36 cellular contexts compared by ENCODE assay signal in genomic region chr4:160371446-160371845, GRCh38.
"Had no signal": no experiment of that assay in that cellular context is flagged by ENCODE, and none has a peak within 500 bp of the region (broad histone marks: within the 10 kb centered on the region; RNA-seq: fewer than 3 reads in every experiment).

No MANE protein-coding gene starts in this region.

- H3K4me1 ChIP-seq: adrenal gland, body of pancreas, breast epithelium had no signal

- H3K27me3 ChIP-seq: adrenal gland, body of pancreas, brain microvascular endothelial cell, breast epithelium had no signal

- DNase-seq: activated B cell treated with CpG ODN at 0.5 μM for 24 hours; activated CD4-positive, alpha-beta memory T cell treated with anti-CD3 and anti-CD28 coated beads for 36 hours; activated CD4-positive, alpha-beta T cell treated with anti-CD3 and anti-CD28 coated beads for 4 hours; activated CD4-positive, alpha-beta T cell treated with anti-CD3 and anti-CD28 coated beads, Interleukin-2, amount 10 ng/mL, durations not matched to agents 24 days and 14 days; activated CD4-positive, alpha-beta T cell treated with anti-CD3 and anti-CD28 coated beads, Interleukin-2, amount 50 U/mL, for 1 hour; activated CD4-positive, alpha-beta T cell treated with anti-CD3 and anti-CD28 coated beads, Interleukin-2, amount 50 U/mL, for 4 hours; activated CD4-positive, CD25-positive, alpha-beta regulatory T cell treated with anti-CD3 and anti-CD28 coated beads, Interleukin-2, amount 50 U/mL, for 72 hours; activated CD8-positive, alpha-beta memory T cell treated with anti-CD3 and anti-CD28 coated beads, Interleukin-2, amount 50 U/mL, for 4 hours; activated CD8-positive, alpha-beta T cell treated with anti-CD3 and anti-CD28 coated beads for 36 hours; activated effector memory CD4-positive, alpha-beta T cell treated with anti-CD3 and anti-CD28 coated beads, Interleukin-2, amount 50 U/mL, for 16 hours; activated gamma-delta T cell treated with Interleukin-2 at 50 U/mL for 16 hours; activated naive CD4-positive, alpha-beta T cell; activated naive CD4-positive, alpha-beta T cell treated with anti-CD3 and anti-CD28 coated beads for 36 hours; activated naive CD4-positive, alpha-beta T cell treated with anti-CD3 and anti-CD28 coated beads, Interleukin-2, amount 50 U/mL, for 16 hours; activated naive CD8-positive, alpha-beta T cell treated with anti-CD3 and anti-CD28 coated beads for 36 hours; activated T-cell treated with anti-CD3 and anti-CD28 coated beads for 4 hours; activated T-cell treated with anti-CD3 and anti-CD28 coated beads, Interleukin-2, amount 50 U/mL, for 1 hour; activated T-cell treated with anti-CD3 and anti-CD28 coated beads, Interleukin-2, amount 50 U/mL, for 4 hours; activated T-cell treated with anti-CD3 and anti-CD28 coated beads, Interleukin-2, amount 50 U/mL, for 72 hours; adrenal gland; amniotic stem cell; aorta; body of pancreas; brain microvascular endothelial cell; central memory CD4-positive, alpha-beta T cell; SW 1271; T-helper 1 cell; T-helper 2 cell; T-helper 9 cell had no signal

- H3K9me3 Mint-ChIP-seq: activated CD8-positive, alpha-beta T cell treated with anti-CD3 and anti-CD28 coated beads for 36 hours; activated naive CD8-positive, alpha-beta T cell treated with anti-CD3 and anti-CD28 coated beads for 36 hours; activated T-helper 1 cell treated with anti-CD3 and anti-CD28 coated beads, Interleukin-12 subunit alpha, Interleukin-12 subunit beta, Interleukin-2, Interleukin-4 antibody, amounts not matched to agents 30 ng/mL and 10 ng/mL and 1 ng/mL, durations not matched to agents 14 hours and 24 hours and 36 hours had no signal

- H3K4me3 ChIP-seq: adrenal gland, body of pancreas, breast epithelium had no signal

- H3K27ac ChIP-seq: adrenal gland, body of pancreas, brain microvascular endothelial cell, breast epithelium, VCaP had no signal

- ATAC-seq: activated CD8-positive, alpha-beta T cell treated with anti-CD3 and anti-CD28 coated beads for 36 hours; activated naive CD4-positive, alpha-beta T cell treated with anti-CD3 and anti-CD28 coated beads, Interleukin-2, amount 50 U/mL, for 72 hours; activated T-cell treated with anti-CD3 and anti-CD28 coated beads, Interleukin-2, amount 50 U/mL, for 4 hours; activated T-cell treated with anti-CD3 and anti-CD28 coated beads, Interleukin-2, amount 50 U/mL, for 72 hours; activated T-helper 17 cell treated with anti-CD3 and anti-CD28 coated beads, Interleukin-2, amount 50 U/mL, for 72 hours; body of pancreas had no signal

- H3K27ac Mint-ChIP-seq: activated B cell treated with CpG ODN at 0.5 μM for 24 hours; activated CD4-positive, alpha-beta memory T cell treated with anti-CD3 and anti-CD28 coated beads for 36 hours; activated CD4-positive, alpha-beta T cell treated with anti-CD3 and anti-CD28 coated beads, Interleukin-2, amount 10 ng/mL, durations not matched to agents 24 days and 14 days; activated CD8-positive, alpha-beta T cell treated with anti-CD3 and anti-CD28 coated beads for 36 hours; activated naive CD4-positive, alpha-beta T cell treated with anti-CD3 and anti-CD28 coated beads for 36 hours; activated naive CD4-positive, alpha-beta T cell treated with anti-CD3 and anti-CD28 coated beads, Interleukin-2, amount 50 U/mL, for 72 hours; activated naive CD8-positive, alpha-beta T cell treated with anti-CD3 and anti-CD28 coated beads for 36 hours; activated T-cell treated with anti-CD3 and anti-CD28 coated beads, Interleukin-2, amount 50 U/mL, for 72 hours; activated T-helper 1 cell treated with anti-CD3 and anti-CD28 coated beads, Interleukin-12 subunit alpha, Interleukin-12 subunit beta, Interleukin-2, Interleukin-4 antibody, amounts not matched to agents 30 ng/mL and 10 ng/mL and 1 ng/mL, durations not matched to agents 14 hours and 24 hours and 36 hours; activated T-helper 17 cell treated with anti-CD3 and anti-CD28 coated beads, Interleukin-2, amount 50 U/mL, for 72 hours; T-helper 1 cell treated with Interleukin-12 subunit alpha and Interleukin-12 subunit beta and Interleukin-4 antibody, amounts not matched to agents 30 μg/mL and 1 μg/mL, for 36 hours; T-helper 2 cell treated with Interferon-gamma antibody and Interleukin-4, amounts not matched to agents 5 μg/mL and 100 μg/mL, for 36 hours had no signal

- H3K36me3 Mint-ChIP-seq: activated CD4-positive, alpha-beta memory T cell treated with anti-CD3 and anti-CD28 coated beads for 36 hours; activated naive CD4-positive, alpha-beta T cell treated with anti-CD3 and anti-CD28 coated beads, Interleukin-2, amount 50 U/mL, for 72 hours; activated naive CD8-positive, alpha-beta T cell treated with anti-CD3 and anti-CD28 coated beads for 36 hours had no signal

- H3K4me3 Mint-ChIP-seq: activated B cell treated with CpG ODN at 0.5 μM for 24 hours; activated CD4-positive, alpha-beta memory T cell treated with anti-CD3 and anti-CD28 coated beads for 36 hours; activated CD4-positive, alpha-beta T cell treated with anti-CD3 and anti-CD28 coated beads, Interleukin-2, amount 10 ng/mL, durations not matched to agents 24 days and 14 days; activated CD8-positive, alpha-beta T cell treated with anti-CD3 and anti-CD28 coated beads for 36 hours; activated naive CD4-positive, alpha-beta T cell treated with anti-CD3 and anti-CD28 coated beads for 36 hours; activated naive CD8-positive, alpha-beta T cell treated with anti-CD3 and anti-CD28 coated beads for 36 hours; activated T-cell treated with anti-CD3 and anti-CD28 coated beads, Interleukin-2, amount 50 U/mL, for 4 hours; activated T-cell treated with anti-CD3 and anti-CD28 coated beads, Interleukin-2, amount 50 U/mL, for 72 hours; activated T-helper 1 cell treated with anti-CD3 and anti-CD28 coated beads, Interleukin-12 subunit alpha, Interleukin-12 subunit beta, Interleukin-2, Interleukin-4 antibody, amounts not matched to agents 30 ng/mL and 10 ng/mL and 1 ng/mL, durations not matched to agents 14 hours and 24 hours and 36 hours; activated T-helper 17 cell treated with anti-CD3 and anti-CD28 coated beads, Interleukin-2, amount 50 U/mL, for 72 hours; T-helper 1 cell treated with Interleukin-12 subunit alpha and Interleukin-12 subunit beta and Interleukin-4 antibody, amounts not matched to agents 30 μg/mL and 1 μg/mL, for 36 hours; T-helper 2 cell treated with Interferon-gamma antibody and Interleukin-4, amounts not matched to agents 5 μg/mL and 100 μg/mL, for 36 hours had no signal

- H3K4me1 Mint-ChIP-seq: activated B cell treated with CpG ODN at 0.5 μM for 24 hours; activated CD4-positive, alpha-beta T cell treated with anti-CD3 and anti-CD28 coated beads, Interleukin-2, amount 10 ng/mL, durations not matched to agents 24 days and 14 days; activated naive CD8-positive, alpha-beta T cell treated with anti-CD3 and anti-CD28 coated beads for 36 hours; activated T-helper 17 cell treated with anti-CD3 and anti-CD28 coated beads, Interleukin-2, amount 50 U/mL, for 72 hours had no signal

- H3K27me3 Mint-ChIP-seq: activated B cell treated with CpG ODN at 0.5 μM for 24 hours; activated CD4-positive, alpha-beta memory T cell treated with anti-CD3 and anti-CD28 coated beads for 36 hours; activated CD4-positive, alpha-beta T cell treated with anti-CD3 and anti-CD28 coated beads, Interleukin-2, amount 10 ng/mL, durations not matched to agents 24 days and 14 days; activated CD8-positive, alpha-beta T cell treated with anti-CD3 and anti-CD28 coated beads for 36 hours; activated naive CD8-positive, alpha-beta T cell treated with anti-CD3 and anti-CD28 coated beads for 36 hours; activated T-helper 17 cell treated with anti-CD3 and anti-CD28 coated beads, Interleukin-2, amount 50 U/mL, for 72 hours had no signal

- H3K36me3 ChIP-seq: adrenal gland, brain microvascular endothelial cell, breast epithelium had no signal

- H3K9me3 ChIP-seq: adrenal gland, body of pancreas, breast epithelium had no signal
